In genomic region chr1:35932158-35932636, GRCh38 we compare ENCODE assay signal across 8 cellular contexts. TPM values are rescaled to one million over a fixed set of nuclear protein-coding genes. Genes with fewer than 3 reads are reported as not detected.
A peak's percentile ranks its signal among the peaks of the same experiment; 100 is the strongest.
DNase-seq lines count a peak whose midpoint lies in the region; ATAC-seq and TF ChIP-seq lines count a peak whose summit lies in the region.

No MANE protein-coding gene starts in this region.

- no peak overlapping the region for H3K23ac ChIP-seq in IMR-90 (ENCODE audit: low read depth, low read length)

- TF ChIP-seq CTCF in AG04450 (IDR thresholded peaks at IDR 0.05; ENCODE audit: low read depth, low read length) (no peak), IMR-90 (conservative IDR thresholded peaks at IDR 0.05; ENCODE audit: low read depth, low read length) (no peak)

- peaks cover 4 to 45% of the 10 kb centered on the region in 2 experiments; a peak in 3 of 4 replicates for H3K79me1 ChIP-seq in IMR-90 (ENCODE audit: low read depth in 1 of 2, low read length in 2 of 2)

- no peak overlapping the region for H2AK9ac ChIP-seq in IMR-90 (replicated peaks; ENCODE audit: low read depth, low read length, poor library complexity)

- no peak overlapping the region for H3K18ac ChIP-seq in IMR-90 (ENCODE audit: low read depth, low read length)

- CTCF ChIA-PET in AG04450 (lab: Charles Lee) (no interaction called here), IMR-90 (lab: Yijun Ruan, JAX) (no interaction called here)
- CTCF ChIA-PET in naive thymus-derived CD4-positive, alpha-beta T cell (lab: Charles Lee) = interaction anchor here (0.6 kb wide), 1 partner anchor 480 kb away, joined by 4 read pairs; no protein-coding TSS in a partner anchor

- no TSS peak for BruUV-seq in IMR-90 (replicated peaks; lab: Mats Ljungman, UMichigan)

- H3K4me3 ChIP-seq in AG04450 (ENCODE audit: low read depth, low read length) = peak overlapping the region; percentile 83
- H3K4me3 ChIP-seq in IMR-90 (ENCODE audit: insufficient read depth, low read depth, low read length) = peak overlapping the region; percentile 92
- peak overlapping the region; percentile 93 for H3K4me3 ChIP-seq in naive thymus-derived CD4-positive, alpha-beta T cell (ENCODE audit: low read length)

- H3K4ac ChIP-seq in IMR-90 (ENCODE audit: low read depth, low read length) = no peak overlapping the region

- H3K4me1 Mint-ChIP-seq in naive thymus-derived CD4-positive, alpha-beta T cell = peaks cover 14 to 58% (median 48%) of the 10 kb centered on the region in 7 donors

- H3K9me3 Mint-ChIP-seq in naive thymus-derived CD4-positive, alpha-beta T cell = peaks cover 0 to 1% (median 0%) of the 10 kb centered on the region in 11 donors

- intact Hi-C loops in IMR-90 (cut with micrococcal nuclease) = loop anchor here (10.0 kb wide), 1 partner anchor 153 kb away; the partner anchor contains the start of genes ADPRS and TEKT2
- intact Hi-C loops in naive thymus-derived CD4-positive, alpha-beta T cell (cut with micrococcal nuclease) = loop anchor here (5.0 to 10.0 kb wide), 5 partner anchors 220 to 533 kb away; partner anchors contain the start of genes LSM10 (in 1 of the 2), MRPS15 (in 1 of the 2), PSMB2 (in 1 of the 2) and THRAP3 (in 1 of the 2)

- H3K27me3 ChIP-seq in AG04450 (ENCODE audit: control insufficient read depth, insufficient read depth, low read length) (no peaks in the 10 kb centered on the region), IMR-90 (ENCODE audit: control insufficient read depth, insufficient read depth, low read length) (no peaks in the 10 kb centered on the region)
- H3K27me3 ChIP-seq in naive thymus-derived CD4-positive, alpha-beta T cell (ENCODE audit: control insufficient read depth in 2 of 2, insufficient read depth in 2 of 2, low read length in 2 of 2) = no peaks in the 10 kb centered on the region

- H3K27me3 Mint-ChIP-seq in naive thymus-derived CD4-positive, alpha-beta T cell = no peaks in the 10 kb centered on the region

- no peak for ATAC-seq in IMR-90 (ENCODE audit: low read depth)
- no peak for ATAC-seq in naive thymus-derived CD4-positive, alpha-beta T cell

- H3K27ac Mint-ChIP-seq in naive thymus-derived CD4-positive, alpha-beta T cell = peak overlapping the region; percentile 28 to 97 (median 86)

- peak overlapping the region; percentile 84; the same call in 1 of the 2 replicates for H3K9ac ChIP-seq in IMR-90 (ENCODE audit: low read depth, low read length)

- no peaks in the 10 kb centered on the region for H3K36me3 ChIP-seq in IMR-90 (ENCODE audit: control insufficient read depth, insufficient read depth, low read length)
- H3K36me3 ChIP-seq in naive thymus-derived CD4-positive, alpha-beta T cell (ENCODE audit: control insufficient read depth in 2 of 3, insufficient read depth in 3 of 3, low read length in 3 of 3) = no peaks in the 10 kb centered on the region

- peak overlapping the region; percentile 84 to 96 (median 90) for H3K4me3 Mint-ChIP-seq in naive thymus-derived CD4-positive, alpha-beta T cell

- no peak overlapping the region; the same call in 1 of the 2 replicates for H3K14ac ChIP-seq in IMR-90 (replicated peaks; ENCODE audit: low read depth, low read length)

- H2BK5ac ChIP-seq in IMR-90 (ENCODE audit: low read depth, low read length, poor library complexity, severe bottlenecking) = no peak overlapping the region

- no peak overlapping the region for H2BK15ac ChIP-seq in IMR-90 (ENCODE audit: low read depth, low read length)

- TF ChIP-seq POLR2A in IMR-90 (IDR thresholded peaks at IDR 0.05; ENCODE audit: low read depth, low read length) = no peak

- H3K4me1 ChIP-seq in IMR-90 (ENCODE audit: control insufficient read depth, insufficient read depth, low read length) = peaks cover 5% of the 10 kb centered on the region
- peaks cover 21 to 22% of the 10 kb centered on the region in 2 donors for H3K4me1 ChIP-seq in naive thymus-derived CD4-positive, alpha-beta T cell (ENCODE audit: control insufficient read depth in 2 of 2, insufficient read depth in 2 of 2, low read length in 2 of 2)

- dilution Hi-C loops in IMR-90 (cut with HindIII; ENCODE audit: low sequenced_read_pairs, unreplicated experiment) = no loop called here

- TF ChIP-seq RAD21 in IMR-90 (IDR thresholded peaks at IDR 0.05; ENCODE audit: low read length) = no peak

- H3K36me3 Mint-ChIP-seq in naive thymus-derived CD4-positive, alpha-beta T cell = peaks cover 0 to 5% (median 0%) of the 10 kb centered on the region in 5 donors

- H2BK20ac ChIP-seq in IMR-90 (ENCODE audit: low read depth, low read length) = no peak overlapping the region

- no peak overlapping the region for H2BK120ac ChIP-seq in IMR-90 (ENCODE audit: low read depth, low read length)

- H4K91ac ChIP-seq in IMR-90 (ENCODE audit: insufficient read depth, low read depth, low read length) = no peak overlapping the region

- H4K5ac ChIP-seq in IMR-90 (ENCODE audit: low read depth, low read length) = no peak overlapping the region

- H3K9me1 ChIP-seq in IMR-90 (ENCODE audit: insufficient read depth, low read length) = peaks cover 5% of the 10 kb centered on the region; the same call in 1 of the 2 replicates

- H2AK5ac ChIP-seq in IMR-90 (ENCODE audit: low read depth, low read length) = no peak overlapping the region

- H4K8ac ChIP-seq in IMR-90 (ENCODE audit: low read depth in 2 of 2, low read length in 2 of 2) = peak overlapping the region in 1 of 2 experiments; percentile 87; a peak in 1 of 4 replicates

- DNase-seq in AG04450 (ENCODE audit: low read depth, low spot score) (no peak), IMR-90 (no peak), caudate nucleus (lab: John Stamatoyannopoulos, UW) (no peak), NCI-H2196 treated with DMSO at 0.1 percent for 48 hours (lab: John Stamatoyannopoulos, UW; ENCODE audit: unreplicated experiment) (no peak), RPMI8226 (no peak), NCI-H748 treated with DMSO at 0.1 percent for 48 hours (lab: John Stamatoyannopoulos, UW) (no peak), NCI-H524 treated with DMSO at 0.1 percent for 48 hours (lab: John Stamatoyannopoulos, UW) (no peak)
- no peak for DNase-seq in naive thymus-derived CD4-positive, alpha-beta T cell

- H3K4me2 ChIP-seq in IMR-90 (ENCODE audit: low read depth, low read length) = peak overlapping the region; percentile 97

- no peak overlapping the region for H2AFZ ChIP-seq in IMR-90 (replicated peaks; ENCODE audit: low read length, poor library complexity)

- H3K9me3 ChIP-seq in AG04450 (ENCODE audit: control insufficient read depth, insufficient read depth, low read length) (no peaks in the 10 kb centered on the region), IMR-90 (ENCODE audit: control insufficient read depth, insufficient read depth, low read length) (no peaks in the 10 kb centered on the region)
- no peaks in the 10 kb centered on the region for H3K9me3 ChIP-seq in naive thymus-derived CD4-positive, alpha-beta T cell (ENCODE audit: control insufficient read depth in 2 of 3, low read length in 3 of 3)

- in situ Hi-C loops in IMR-90 (cut with MboI; ENCODE audit: low sequenced_read_pairs) = no loop called here

- H3K27ac ChIP-seq in AG04450 (ENCODE audit: low read depth, low read length) (no peak overlapping the region), IMR-90 (ENCODE audit: insufficient read depth, low read length) (no peak overlapping the region), caudate nucleus (ENCODE audit: low read depth, low read length) (peak overlapping the region; percentile 97)
- peak overlapping the region; percentile 95 for H3K27ac ChIP-seq in naive thymus-derived CD4-positive, alpha-beta T cell (ENCODE audit: low read depth, low read length)

- H4K20me1 ChIP-seq in IMR-90 (ENCODE audit: insufficient read depth, low read length) = peaks cover 10% of the 10 kb centered on the region

- POLR2A ChIA-PET in AG04450 (lab: Yijun Ruan, JAX) = no interaction called here
- POLR2A ChIA-PET in IMR-90 (lab: Charles Lee; ENCODE audit: unreplicated experiment) = no interaction called here
- POLR2A ChIA-PET in naive thymus-derived CD4-positive, alpha-beta T cell (lab: Charles Lee) = interaction anchor here (1.3 kb wide), 1 partner anchor 10 kb away, joined by 6 read pairs; no protein-coding TSS in a partner anchor

- no CpG with 5 or more reads among the region's 7 CpGs for WGBS in IMR-90 (ENCODE audit: extremely low coverage in 2 of 2, insufficient read length in 1 of 2), 2 experiments

- H3K56ac ChIP-seq in IMR-90 (ENCODE audit: extremely low read depth, insufficient read depth, low read length) = 0 out of 2 replicates have a peak overlapping the region, but pooled peaks have one; percentile 11

TF ChIP-seq in IMR-90, 13 proteins besides CTCF, POLR2A, EP300 and RAD21:
- no peak for TF ChIP-seq RFX5 (IDR thresholded peaks at IDR 0.05; ENCODE audit: low read depth, low read length)
- TF ChIP-seq NFE2L2 (IDR thresholded peaks at IDR 0.05; ENCODE audit: low read depth, low read length) = no peak
- TF ChIP-seq MAFK (IDR thresholded peaks at IDR 0.05; ENCODE audit: low read depth, low read length) = no peak
- 0 out of 2 replicates have a peak, but pooled peaks have one; percentile 20 for TF ChIP-seq CEBPB (IDR thresholded peaks at IDR 0.05; ENCODE audit: low read depth, low read length)

RNA-seq across cellular contexts. Expression of gene AGO3, which starts 1.3 kb away (rescaled TPM):
- polyA plus RNA-seq in AG04450 (2011; rRNA removed) (21.4 and 22.5 TPM in 2 replicates), IMR-90 (2012; rRNA removed) (8.9 and 10.4 TPM in 2 replicates)
- polyA minus RNA-seq in AG04450 (2011; rRNA and poly(A)+ RNA removed) = 86.1 and 95.4 TPM in 2 replicates
- 18.1 and 25.6 TPM in 2 replicates for total RNA-seq in IMR-90 (2012; rRNA removed)
- 3.6 and 7.8 TPM in 2 replicates for polyA plus RNA-seq in IMR-90 (2012; cell fraction: cytosol; rRNA removed)
- polyA plus RNA-seq in IMR-90 (2012; cell fraction: nucleus; rRNA removed; ENCODE audit: low replicate concordance) = 6.7 and 16.5 TPM in 2 replicates
- total RNA-seq in naive thymus-derived CD4-positive, alpha-beta T cell = 10 to 100 TPM; 27.2 to 49.2 (median 39.4) TPM
- 10 to 100 TPM; 11.8 to 19.3 TPM for polyA plus RNA-seq in naive thymus-derived CD4-positive, alpha-beta T cell

RNA-seq across cellular contexts. Expression of gene AGO1, which starts 49.2 kb away (rescaled TPM):
- polyA plus RNA-seq in AG04450 (2011; rRNA removed) (14.8 and 17.6 TPM in 2 replicates), IMR-90 (2012; rRNA removed) (11.3 TPM in 2 replicates)
- polyA minus RNA-seq in AG04450 (2011; rRNA and poly(A)+ RNA removed) = 65.2 and 78.6 TPM in 2 replicates
- total RNA-seq in IMR-90 (2012; rRNA removed) = 17.2 and 21.5 TPM in 2 replicates
- polyA plus RNA-seq in IMR-90 (2012; cell fraction: cytosol; rRNA removed) = 4.8 and 5.9 TPM in 2 replicates
- 9.8 and 10.9 TPM in 2 replicates for polyA plus RNA-seq in IMR-90 (2012; cell fraction: nucleus; rRNA removed; ENCODE audit: low replicate concordance)
- 10 to 100 TPM; 22.5 to 28.0 (median 26.9) TPM for total RNA-seq in naive thymus-derived CD4-positive, alpha-beta T cell
- polyA plus RNA-seq in naive thymus-derived CD4-positive, alpha-beta T cell = 10 to 100 TPM in 1 of 2 donors, 1 to 10 TPM in 1; 8.9 to 11.2 TPM

Comparison
In these comparisons a context has a peak if more than half of its experiments do, and no peak if none do; other contexts are left out.
1. H3K27ac ChIP-seq: peak in caudate nucleus (single experiment) and naive thymus-derived CD4-positive, alpha-beta T cell (single experiment); none in AG04450 (single experiment) and IMR-90 (single experiment).
2. Peak in every context shown above with its lines, with median percentiles within 50 percentile points of each other: H3K4me3 ChIP-seq.